Comparison of ENCODE assay signal across 8 cellular contexts in genomic region chr11:18527512-18527911, GRCh38. TPM values are rescaled to one million over a fixed set of nuclear protein-coding genes. Genes with fewer than 3 reads are reported as not detected.
DNase-seq lines count a peak whose midpoint lies in the region; ATAC-seq and TF ChIP-seq lines count a peak whose summit lies in the region.

No MANE protein-coding gene starts in this region.

- no peaks in the 10 kb centered on the region for H3K27me3 ChIP-seq in HCT116 (ENCODE audit: insufficient read depth, low read length)
- no peaks in the 10 kb centered on the region for H3K27me3 ChIP-seq in trophoblast cell (ENCODE audit: insufficient read depth, low read length)

- peak overlapping the region; percentile 100 for H3K27ac Mint-ChIP-seq in T-helper 2 cell treated with Interferon-gamma antibody and Interleukin-4, amounts not matched to agents 5 μg/mL and 100 μg/mL, for 36 hours

- H3K18ac ChIP-seq in trophoblast cell (ENCODE audit: low read length) = no peak overlapping the region

- H2AFZ ChIP-seq in HCT116 (ENCODE audit: low read depth, low read length, poor library complexity, severe bottlenecking) (no peak overlapping the region), trophoblast cell (ENCODE audit: insufficient read depth, low read length, poor library complexity) (no peak overlapping the region)

- peaks cover 7% of the 10 kb centered on the region for H3K79me1 ChIP-seq in trophoblast cell (ENCODE audit: low read length)

- no peak overlapping the region for H3K4ac ChIP-seq in trophoblast cell (ENCODE audit: low read depth, low read length)

- H3K4me3 Mint-ChIP-seq in T-helper 2 cell treated with Interferon-gamma antibody and Interleukin-4, amounts not matched to agents 5 μg/mL and 100 μg/mL, for 36 hours = peak overlapping the region; percentile 100

- H3K79me2 ChIP-seq in HCT116 (ENCODE audit: insufficient read depth, low read length) (peaks cover 56% of the 10 kb centered on the region), trophoblast cell (ENCODE audit: control insufficient read depth, insufficient read depth, low read length, poor library complexity) (peaks cover 2% of the 10 kb centered on the region)

- H3K27ac ChIP-seq in HCT116 (ENCODE audit: low read depth, low read length) (peak overlapping the region; percentile 64; the same call in 1 of the 2 replicates), trophoblast cell (ENCODE audit: low read depth, low read length) (no peak overlapping the region)

- H3K9ac ChIP-seq in HCT116 (ENCODE audit: low read length) (peak overlapping the region; percentile 88), trophoblast cell (ENCODE audit: low read length) (no peak overlapping the region)

- no peak overlapping the region for H2BK5ac ChIP-seq in trophoblast cell (ENCODE audit: low read depth, low read length, poor library complexity)

- RAD21 ChIA-PET in HCT116 (lab: Charles Lee; ENCODE audit: low non-redundant PET in 1 of 2, low total read pairs in 2 of 2, uncharacterized antibody in 2 of 2, unreplicated experiment in 2 of 2) = no interaction called here

- H4K8ac ChIP-seq in trophoblast cell (ENCODE audit: low read depth, low read length) = no peak overlapping the region

- H3K36me3 ChIP-seq in HCT116 (ENCODE audit: control insufficient read depth in 1 of 2, insufficient read depth in 2 of 2, low read length in 2 of 2) (no peaks in the 10 kb centered on the region), trophoblast cell (ENCODE audit: control insufficient read depth in 1 of 2, insufficient read depth in 2 of 2, low read length in 2 of 2) (peaks cover 0 to 5% of the 10 kb centered on the region in 2 experiments)

- CTCF ChIA-PET in HCT116 (lab: Charles Lee) = interaction anchor here (1.6 kb wide), 2 partner anchors 13 to 284 kb away, joined by 4 to 6 read pairs; no protein-coding TSS in a partner anchor

- no peak overlapping the region for H2BK12ac ChIP-seq in trophoblast cell (ENCODE audit: low read length)

- peaks cover 6 to 20% of the 10 kb centered on the region in 2 experiments; a peak in 3 of 4 replicates for H3K4me1 ChIP-seq in HCT116 (ENCODE audit: control insufficient read depth in 1 of 2, insufficient read depth in 2 of 2, low read length in 2 of 2)
- peaks cover 1% of the 10 kb centered on the region in 2 experiments for H3K4me1 ChIP-seq in trophoblast cell (ENCODE audit: control insufficient read depth in 1 of 2, insufficient read depth in 2 of 2, low read length in 2 of 2)

- no peak overlapping the region for H3K14ac ChIP-seq in trophoblast cell (ENCODE audit: low read length)

- POLR2A ChIA-PET in HCT116 (lab: Charles Lee) = interaction anchor here (1.0 to 2.8 kb wide), 3 partner anchors 13 to 132 kb away, joined by 3 to 16 read pairs (median 3); partner anchors contain the start of genes LDHA and SPTY2D1

- no peaks in the 10 kb centered on the region for H3K9me3 Mint-ChIP-seq in T-helper 2 cell treated with Interferon-gamma antibody and Interleukin-4, amounts not matched to agents 5 μg/mL and 100 μg/mL, for 36 hours

- TF ChIP-seq CTCF in HCT116 (IDR thresholded peaks at IDR 0.05 in 2 of 3, conservative IDR thresholded peaks at IDR 0.05 in 1 of 3; ENCODE audit: borderline replicate concordance in 1 of 3, insufficient read depth in 1 of 3, low read depth in 2 of 3, low read length in 2 of 3) = no peak
- TF ChIP-seq CTCF in fibroblast of pulmonary artery (IDR thresholded peaks at IDR 0.05; ENCODE audit: low read length, missing control alignments) = no peak

- TF ChIP-seq POLR2A in HCT116 (IDR thresholded peaks at IDR 0.05; ENCODE audit: borderline replicate concordance, extremely low read depth, insufficient read depth, insufficient read length) = no peak

- peak overlapping the region; percentile 88 for H3K4me2 ChIP-seq in HCT116 (ENCODE audit: low read length)
- H3K4me2 ChIP-seq in trophoblast cell (ENCODE audit: low read length) = peak overlapping the region; percentile 84

- BruUV-seq in HCT116 (replicated peaks; lab: Mats Ljungman, UMichigan) = no TSS peak

- H2AK5ac ChIP-seq in trophoblast cell (ENCODE audit: low read length) = no peak overlapping the region

- peaks cover 14% of the 10 kb centered on the region for H3K36me3 Mint-ChIP-seq in T-helper 2 cell treated with Interferon-gamma antibody and Interleukin-4, amounts not matched to agents 5 μg/mL and 100 μg/mL, for 36 hours (ENCODE audit: low read depth)

- peak; percentile 38 for DNase-seq in AG08396 (ENCODE audit: low spot score)
- no peak for DNase-seq in HCT116 (ENCODE audit: low read depth, low spot score)
- DNase-seq in T-helper 2 cell treated with Interferon-gamma antibody and Interleukin-4, amounts not matched to agents 5 μg/mL and 100 μg/mL, for 36 hours (ENCODE audit: low spot score) = no peak
- DNase-seq in fibroblast of pulmonary artery (ENCODE audit: low read depth) = peak; percentile 26
- DNase-seq in trophoblast cell = peak; percentile 35 to 65
- no peak for DNase-seq in sciatic nerve (ENCODE audit: low spot score)
- no peak for DNase-seq in NCI-H2171 treated with DMSO at 0.1 percent for 48 hours (lab: John Stamatoyannopoulos, UW)
- DNase-seq in stimulated activated CD8-positive, alpha-beta memory T cell treated with anti-CD3 and anti-CD28 coated beads, Interleukin-4, amount 100 ng/mL, for 48 hours = no peak

- peaks cover 15% of the 10 kb centered on the region for H3K4me1 Mint-ChIP-seq in T-helper 2 cell treated with Interferon-gamma antibody and Interleukin-4, amounts not matched to agents 5 μg/mL and 100 μg/mL, for 36 hours (ENCODE audit: low read depth)

- H4K20me1 ChIP-seq in HCT116 (ENCODE audit: insufficient read depth) = no peaks in the 10 kb centered on the region; the same call in 1 of the 2 replicates

- WGBS in trophoblast cell (ENCODE audit: extremely low coverage, insufficient coverage, insufficient read length) = no CpG with 5 or more reads among the region's 5 CpGs

- H3K9me3 ChIP-seq in HCT116 (ENCODE audit: control insufficient read depth in 1 of 2, insufficient read depth in 1 of 2, low read depth in 1 of 2, low read length in 2 of 2) (no peaks in the 10 kb centered on the region), trophoblast cell (ENCODE audit: insufficient read depth, low read depth, low read length) (no peaks in the 10 kb centered on the region)

- H2BK120ac ChIP-seq in trophoblast cell (ENCODE audit: insufficient read depth, low read length, poor library complexity) = no peak overlapping the region

- H3K23ac ChIP-seq in trophoblast cell (ENCODE audit: low read length) = no peak overlapping the region

- no peaks in the 10 kb centered on the region for H3K27me3 Mint-ChIP-seq in T-helper 2 cell treated with Interferon-gamma antibody and Interleukin-4, amounts not matched to agents 5 μg/mL and 100 μg/mL, for 36 hours (ENCODE audit: low read depth)

- H4K12ac ChIP-seq in trophoblast cell (ENCODE audit: low read depth, low read length) = no peak overlapping the region

- H4K91ac ChIP-seq in trophoblast cell (ENCODE audit: low read depth, low read length) = no peak overlapping the region

- TF ChIP-seq RAD21 in HCT116 (IDR thresholded peaks at IDR 0.05; ENCODE audit: low read depth) = no peak

- peak overlapping the region; percentile 83 to 94 for H3K4me3 ChIP-seq in HCT116 (replicated peaks in 1 of 2; ENCODE audit: low read depth in 1 of 2, low read length in 2 of 2)
- H3K4me3 ChIP-seq in fibroblast of pulmonary artery (replicated peaks; ENCODE audit: low read depth, low read length) = peak overlapping the region; percentile 80
- H3K4me3 ChIP-seq in trophoblast cell (ENCODE audit: low read depth, low read length) = no peak overlapping the region

- intact Hi-C loops in HCT116 (cut with micrococcal nuclease) (loop anchor here (2.0 to 10.0 kb wide), 3 partner anchors 107 to 203 kb away; partner anchors contain the start of genes GTF2H1, HPS5 and SPTY2D1), sciatic nerve (cut with DNase I) (no loop called here)

- no peaks in the 10 kb centered on the region for H3K9me2 ChIP-seq in HCT116 (ENCODE audit: insufficient read depth)

- ATAC-seq in HCT116 (no peak), sciatic nerve (no peak)

TF ChIP-seq in HCT116, 20 proteins besides CTCF, POLR2A, EP300 and RAD21 (continues in another document):
- TF ChIP-seq EGR1 (IDR thresholded peaks at IDR 0.05; ENCODE audit: low read depth) = no peak
- no peak for TF ChIP-seq CBX3 (IDR thresholded peaks at IDR 0.05; ENCODE audit: low read depth)
- no peak for TF ChIP-seq TCF7L2 (IDR thresholded peaks at IDR 0.05; ENCODE audit: borderline replicate concordance, extremely low read depth, insufficient read depth, insufficient read length)
- TF ChIP-seq JUND (IDR thresholded peaks at IDR 0.05) = no peak
- TF ChIP-seq EZH2 (IDR thresholded peaks at IDR 0.05) = no peak
- TF ChIP-seq YY1 (IDR thresholded peaks at IDR 0.05; ENCODE audit: extremely low read depth, insufficient replicate concordance, low read depth, low read length) = no peak
- TF ChIP-seq ELF1 (IDR thresholded peaks at IDR 0.05; ENCODE audit: borderline replicate concordance, low read depth) = no peak
- TF ChIP-seq SP1 (IDR thresholded peaks at IDR 0.05; ENCODE audit: low read depth) = 0 out of 2 replicates have a peak, but pooled peaks have one; percentile 12
- no peak for TF ChIP-seq MAX (IDR thresholded peaks at IDR 0.05)
- no peak for TF ChIP-seq EZH2phosphoT487 (IDR thresholded peaks at IDR 0.05; ENCODE audit: borderline replicate concordance)
- TF ChIP-seq CEBPB (IDR thresholded peaks at IDR 0.05; ENCODE audit: low read depth) = peak; percentile 23; the same call in 1 of the 2 replicates
- no peak for TF ChIP-seq ZNF274 (IDR thresholded peaks at IDR 0.05; ENCODE audit: low read depth, low read length)

RNA-seq across cellular contexts. Expression of gene TSG101, which starts 0.8 kb away (rescaled TPM):
- total RNA-seq in HCT116 (2021; ENCODE audit: unreplicated experiment) (61.9 TPM), sciatic nerve (49.2 TPM)
- 88.0 and 99.3 TPM in 2 replicates for polyA plus RNA-seq in HCT116 (2012)
- 70.5 and 71.2 TPM in 2 replicates for polyA plus RNA-seq in trophoblast cell (2013)

Comparison
In these comparisons a context has a peak if more than half of its experiments do, and no peak if none do; other contexts are left out.
1. DNase-seq: peak in AG08396 (single experiment), fibroblast of pulmonary artery (single experiment) and trophoblast cell (2 of 2); none in HCT116 (single experiment), T-helper 2 cell treated with Interferon-gamma antibody and Interleukin-4, amounts not matched to agents 5 μg/mL and 100 μg/mL, for 36 hours (single experiment), sciatic nerve (single experiment), NCI-H2171 treated with DMSO at 0.1 percent for 48 hours (single experiment) and stimulated activated CD8-positive, alpha-beta memory T cell treated with anti-CD3 and anti-CD28 coated beads, Interleukin-4, amount 100 ng/mL, for 48 hours (single experiment).